In genomic region chr11:65529475-65530156, GRCh38 we compare ENCODE assay signal across 1 cellular context.
TF ChIP-seq lines count a peak whose summit lies in the region.

No MANE protein-coding gene starts in this region.

TF ChIP-seq in HepG2, 621 proteins besides CTCF, POLR2A, EP300 and RAD21 (continued from another document):
- TF ChIP-seq ZBTB49 (CRISPR knock-in tag; IDR thresholded peaks at IDR 0.05; ENCODE audit: borderline replicate concordance), result no peak
- no peak for TF ChIP-seq SRF (IDR thresholded peaks at IDR 0.05; ENCODE audit: low read depth, low read length)
- TF ChIP-seq ZNF614 (CRISPR knock-in tag; IDR thresholded peaks at IDR 0.05; ENCODE audit: borderline replicate concordance), result no peak
- peak; percentile 86 for TF ChIP-seq PAXIP1 (CRISPR knock-in tag; conservative IDR thresholded peaks at IDR 0.05)
- peak; percentile 59; the same call in 1 of the 2 replicates for TF ChIP-seq FOXK1 (CRISPR knock-in tag; IDR thresholded peaks at IDR 0.05; ENCODE audit: borderline replicate concordance, low read depth)
- TF ChIP-seq HNF1A (IDR thresholded peaks at IDR 0.05; ENCODE audit: low read depth), result no peak
- TF ChIP-seq HNF1A (CRISPR knock-in tag; IDR thresholded peaks at IDR 0.05; ENCODE audit: borderline replicate concordance), result 0 out of 2 replicates have a peak, but pooled peaks have one; percentile 70
- TF ChIP-seq ZNF574 (CRISPR knock-in tag; IDR thresholded peaks at IDR 0.05), result peak; percentile 63
- TF ChIP-seq POGZ (CRISPR knock-in tag; IDR thresholded peaks at IDR 0.05), result no peak; the same call in 1 of the 2 replicates
- TF ChIP-seq, protein P1, sequence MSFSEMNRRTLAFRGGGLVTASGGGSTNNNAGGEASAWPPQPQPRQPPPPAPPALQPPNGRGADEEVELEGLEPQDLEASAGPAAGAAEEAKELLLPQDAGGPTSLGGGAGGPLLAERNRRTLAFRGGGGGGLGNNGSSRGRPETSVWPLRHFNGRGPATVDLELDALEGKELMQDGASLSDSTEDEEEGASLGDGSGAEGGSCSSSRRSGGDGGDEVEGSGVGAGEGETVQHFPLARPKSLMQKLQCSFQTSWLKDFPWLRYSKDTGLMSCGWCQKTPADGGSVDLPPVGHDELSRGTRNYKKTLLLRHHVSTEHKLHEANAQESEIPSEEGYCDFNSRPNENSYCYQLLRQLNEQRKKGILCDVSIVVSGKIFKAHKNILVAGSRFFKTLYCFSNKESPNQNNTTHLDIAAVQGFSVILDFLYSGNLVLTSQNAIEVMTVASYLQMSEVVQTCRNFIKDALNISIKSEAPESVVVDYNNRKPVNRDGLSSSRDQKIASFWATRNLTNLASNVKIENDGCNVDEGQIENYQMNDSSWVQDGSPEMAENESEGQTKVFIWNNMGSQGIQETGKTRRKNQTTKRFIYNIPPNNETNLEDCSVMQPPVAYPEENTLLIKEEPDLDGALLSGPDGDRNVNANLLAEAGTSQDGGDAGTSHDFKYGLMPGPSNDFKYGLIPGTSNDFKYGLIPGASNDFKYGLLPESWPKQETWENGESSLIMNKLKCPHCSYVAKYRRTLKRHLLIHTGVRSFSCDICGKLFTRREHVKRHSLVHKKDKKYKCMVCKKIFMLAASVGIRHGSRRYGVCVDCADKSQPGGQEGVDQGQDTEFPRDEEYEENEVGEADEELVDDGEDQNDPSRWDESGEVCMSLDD (CRISPR knock-in tag; IDR thresholded peaks at IDR 0.05; ENCODE audit: borderline replicate concordance), result no peak
- peak; percentile 34; the same call in 1 of the 2 replicates for TF ChIP-seq ZBTB3 (CRISPR knock-in tag; IDR thresholded peaks at IDR 0.05; ENCODE audit: borderline replicate concordance, low read depth)
- TF ChIP-seq BRCA1 (CRISPR knock-in tag; IDR thresholded peaks at IDR 0.05), result no peak
- TF ChIP-seq HOMEZ (CRISPR knock-in tag; IDR thresholded peaks at IDR 0.05; ENCODE audit: low read depth), result no peak
- TF ChIP-seq ZNF34 (CRISPR knock-in tag; IDR thresholded peaks at IDR 0.05; ENCODE audit: borderline replicate concordance), result 0 out of 2 replicates have a peak, but pooled peaks have one; percentile 54
- TF ChIP-seq ZFX (CRISPR knock-in tag; IDR thresholded peaks at IDR 0.05; ENCODE audit: low read depth), result 0 out of 2 replicates have a peak, but pooled peaks have one; percentile 32
- TF ChIP-seq ZNF749 (CRISPR knock-in tag; IDR thresholded peaks at IDR 0.05; ENCODE audit: borderline replicate concordance), result no peak
- no peak for TF ChIP-seq HMGA1 (CRISPR knock-in tag; conservative IDR thresholded peaks at IDR 0.05)
- no peak for TF ChIP-seq CCAR2 (optimal IDR thresholded peaks at IDR 0.05; ENCODE audit: low read depth, low read length)
- no peak for TF ChIP-seq ZNF646 (CRISPR knock-in tag; IDR thresholded peaks at IDR 0.05)
- peak; percentile 38; the same call in 1 of the 2 replicates for TF ChIP-seq ZBTB38 (CRISPR knock-in tag; IDR thresholded peaks at IDR 0.05)
- TF ChIP-seq ZNF879 (CRISPR knock-in tag; IDR thresholded peaks at IDR 0.05), result no peak
- no peak for TF ChIP-seq ZNF17 (CRISPR knock-in tag; IDR thresholded peaks at IDR 0.05)
- TF ChIP-seq FOXJ3 (CRISPR knock-in tag; IDR thresholded peaks at IDR 0.05; ENCODE audit: borderline replicate concordance), result peak; percentile 74
- peak; percentile 98 for TF ChIP-seq ZNF768 (CRISPR knock-in tag; IDR thresholded peaks at IDR 0.05)
- peak; percentile 99 for TF ChIP-seq ZMYM3 (CRISPR knock-in tag; IDR thresholded peaks at IDR 0.05)
- TF ChIP-seq NCOA2 (CRISPR knock-in tag; IDR thresholded peaks at IDR 0.05), result peak; percentile 54
- no peak for TF ChIP-seq KDM2A (CRISPR knock-in tag; IDR thresholded peaks at IDR 0.05; ENCODE audit: borderline replicate concordance, low read depth)
- TF ChIP-seq ZNF225 (CRISPR knock-in tag; IDR thresholded peaks at IDR 0.05), result no peak
